ENCODE assay signal across 21 cellular contexts in the genomic region with DNA sequence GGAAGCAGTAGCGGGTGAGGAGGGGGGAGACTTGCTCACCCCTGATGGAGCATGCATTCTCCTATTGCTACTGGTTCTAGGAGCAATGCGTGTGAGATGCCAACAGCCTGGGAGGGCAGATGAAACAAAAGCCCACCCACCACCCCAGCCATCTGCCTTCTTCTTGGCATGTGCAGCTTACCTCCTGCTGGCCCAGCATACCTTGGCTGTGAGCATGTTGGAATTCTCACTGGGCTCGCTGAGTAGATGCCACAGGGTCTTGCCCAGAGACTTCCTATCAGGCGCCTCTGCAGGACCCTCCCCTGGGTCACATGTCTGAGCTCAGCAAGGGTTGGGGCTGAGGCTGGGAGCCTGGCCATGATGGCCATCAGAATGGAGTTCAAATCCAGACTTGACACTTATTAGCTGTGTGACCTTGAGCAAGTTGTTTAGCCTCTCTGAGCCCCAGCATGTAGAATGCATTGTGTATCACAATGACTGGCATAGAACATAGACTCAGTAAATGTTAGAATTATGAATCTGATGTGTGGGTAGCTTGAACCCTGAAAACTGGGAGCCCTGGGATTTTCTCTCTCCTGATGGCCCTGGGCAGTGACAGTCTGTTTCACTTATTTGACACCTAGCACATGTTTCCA. TPM values are rescaled to one million over a fixed set of nuclear protein-coding genes. Genes with fewer than 3 reads are reported as not detected.
DNase-seq lines count a peak whose midpoint lies in the region; ATAC-seq and TF ChIP-seq lines count a peak whose summit lies in the region.
"Had no signal": no experiment of that assay in that cellular context is flagged by ENCODE, and none has a peak within 500 bp of the region (broad histone marks: within the 10 kb centered on the region; RNA-seq: fewer than 3 reads in every experiment).

No MANE protein-coding gene starts in this region.

- H3K36me3 Mint-ChIP-seq in activated CD8-positive, alpha-beta memory T cell treated with anti-CD3 and anti-CD28 coated beads, Interleukin-2, amount 10 ng/mL, durations not matched to agents 7 days and 5 days, result no peaks in the 10 kb centered on the region
- no peaks in the 10 kb centered on the region for H3K36me3 Mint-ChIP-seq in osteocyte (ENCODE audit: unreplicated experiment)
- H3K36me3 Mint-ChIP-seq: activated naive CD8-positive, alpha-beta T cell treated with anti-CD3 and anti-CD28 coated beads, Interleukin-2, amount 10 ng/mL, durations not matched to agents 7 days and 5 days had no signal

- no peak for ATAC-seq in activated CD8-positive, alpha-beta memory T cell treated with anti-CD3 and anti-CD28 coated beads, Interleukin-2, amount 10 ng/mL, durations not matched to agents 7 days and 5 days
- no peak for ATAC-seq in left colon

- H3K9me3 Mint-ChIP-seq in activated CD8-positive, alpha-beta memory T cell treated with anti-CD3 and anti-CD28 coated beads, Interleukin-2, amount 10 ng/mL, durations not matched to agents 7 days and 5 days (ENCODE audit: low read depth), result no peaks in the 10 kb centered on the region
- no peaks in the 10 kb centered on the region for H3K9me3 Mint-ChIP-seq in osteocyte (ENCODE audit: unreplicated experiment)
- H3K9me3 Mint-ChIP-seq: activated naive CD8-positive, alpha-beta T cell treated with anti-CD3 and anti-CD28 coated beads, Interleukin-2, amount 10 ng/mL, durations not matched to agents 7 days and 5 days; activated T-helper 2 cell treated with anti-CD3 and anti-CD28 coated beads, Interferon-gamma antibody, Interleukin-2, Interleukin-4, amounts not matched to agents 10 μg/mL and 5 μg/mL and 100 μg/mL, durations not matched to agents 14 hours and 24 hours and 36 hours had no signal

- H3K27me3 Mint-ChIP-seq in activated CD8-positive, alpha-beta memory T cell treated with anti-CD3 and anti-CD28 coated beads, Interleukin-2, amount 10 ng/mL, durations not matched to agents 7 days and 5 days, result no peaks in the 10 kb centered on the region
- H3K27me3 Mint-ChIP-seq in osteocyte (ENCODE audit: unreplicated experiment), result peaks cover 37% of the 10 kb centered on the region

- no peak overlapping the region for H3K4me3 Mint-ChIP-seq in activated CD8-positive, alpha-beta memory T cell treated with anti-CD3 and anti-CD28 coated beads, Interleukin-2, amount 10 ng/mL, durations not matched to agents 7 days and 5 days
- H3K4me3 Mint-ChIP-seq in osteocyte (ENCODE audit: unreplicated experiment), result no peak overlapping the region
- H3K4me3 Mint-ChIP-seq: activated naive CD8-positive, alpha-beta T cell treated with anti-CD3 and anti-CD28 coated beads, Interleukin-2, amount 10 ng/mL, durations not matched to agents 7 days and 5 days; B cell had no signal

- TF ChIP-seq CTCF in osteocyte (IDR thresholded peaks at IDR 0.05), result no peak

- H3K27ac Mint-ChIP-seq in activated CD8-positive, alpha-beta memory T cell treated with anti-CD3 and anti-CD28 coated beads, Interleukin-2, amount 10 ng/mL, durations not matched to agents 7 days and 5 days, result no peak overlapping the region
- no peak overlapping the region for H3K27ac Mint-ChIP-seq in osteocyte (ENCODE audit: unreplicated experiment)
- H3K27ac Mint-ChIP-seq: activated naive CD8-positive, alpha-beta T cell treated with anti-CD3 and anti-CD28 coated beads, Interleukin-2, amount 10 ng/mL, durations not matched to agents 7 days and 5 days; activated T-helper 2 cell treated with anti-CD3 and anti-CD28 coated beads, Interferon-gamma antibody, Interleukin-2, Interleukin-4, amounts not matched to agents 10 μg/mL and 5 μg/mL and 100 μg/mL, durations not matched to agents 14 hours and 24 hours and 36 hours; B cell had no signal

- peaks cover 7% of the 10 kb centered on the region for H3K4me1 Mint-ChIP-seq in activated CD8-positive, alpha-beta memory T cell treated with anti-CD3 and anti-CD28 coated beads, Interleukin-2, amount 10 ng/mL, durations not matched to agents 7 days and 5 days
- H3K4me1 Mint-ChIP-seq in osteocyte (ENCODE audit: unreplicated experiment), result peaks cover 7% of the 10 kb centered on the region
- H3K4me1 Mint-ChIP-seq: B cell had no signal

- DNase-seq in activated CD8-positive, alpha-beta memory T cell treated with anti-CD3 and anti-CD28 coated beads, Interleukin-2, amount 50 U/mL, for 48 hours, result peak; percentile 38
- DNase-seq in activated CD8-positive, alpha-beta memory T cell treated with anti-CD3 and anti-CD28 coated beads, Interleukin-2, amount 10 ng/mL, durations not matched to agents 7 days and 5 days, result no peak
- peak; percentile 76 for DNase-seq in NCI-H1694 (lab: John Stamatoyannopoulos, UW)
- peak; percentile 35 for DNase-seq in ecto neural progenitor cell (ENCODE audit: low spot score)
- DNase-seq in osteocyte (ENCODE audit: extremely low spot score, unreplicated experiment), result peak; percentile 49
- DNase-seq in left colon, result no peak
- no peak for DNase-seq in NCI-H524 (lab: John Stamatoyannopoulos, UW)
- no peak for DNase-seq in GF-D8 (lab: John Stamatoyannopoulos, UW)
- DNase-seq: activated CD4-positive, alpha-beta T cell treated with anti-CD3 and anti-CD28 coated beads, Interleukin-2, amount 50 U/mL, for 1 hour; activated naive CD8-positive, alpha-beta T cell treated with anti-CD3 and anti-CD28 coated beads, Interleukin-2, amount 10 ng/mL, durations not matched to agents 7 days and 5 days; DMS79 treated with DMSO at 0.1 percent for 48 hours; effector CD8-positive, alpha-beta T cell; erythroblast; foreskin fibroblast; RPMI8226; T-helper 9 cell; WERI-Rb-1 had no signal

- CTCF ChIA-PET in activated CD8-positive, alpha-beta memory T cell treated with anti-CD3 and anti-CD28 coated beads, Interleukin-2, amount 10 ng/mL, durations not matched to agents 7 days and 5 days (lab: Charles Lee), result no interaction called here

- intact Hi-C loops in left colon (cut with DNase I, micrococcal nuclease), result no loop called here

RNA-seq across cellular contexts. Expression of gene CDH23, which starts 38.2 kb away (rescaled TPM):
- total RNA-seq in activated CD8-positive, alpha-beta memory T cell treated with anti-CD3 and anti-CD28 coated beads, Interleukin-2, amount 10 ng/mL, durations not matched to agents 7 days and 5 days, result under 1 TPM; 0.16 to 0.61 TPM
- total RNA-seq in osteocyte, result not detected in 2 replicates
- 1 to 10 TPM; 2.2 to 2.5 TPM for total RNA-seq in left colon
- total RNA-seq: astrocyte, chondrocyte had no signal

Comparison
In these comparisons a context has a peak if more than half of its experiments do, and no peak if none do; other contexts are left out.
1. DNase-seq: peak in activated CD8-positive, alpha-beta memory T cell treated with anti-CD3 and anti-CD28 coated beads, Interleukin-2, amount 50 U/mL, for 48 hours (single experiment), NCI-H1694 (single experiment), ecto neural progenitor cell (single experiment) and osteocyte (single experiment); none in activated CD8-positive, alpha-beta memory T cell treated with anti-CD3 and anti-CD28 coated beads, Interleukin-2, amount 10 ng/mL, durations not matched to agents 7 days and 5 days (single experiment), left colon (0 of 2), NCI-H524 (0 of 2) and GF-D8 (single experiment).